ENCODE assay signal across 1 cellular context in genomic region chr10:86715156-86715795, GRCh38.
TF ChIP-seq lines count a peak whose summit lies in the region.

No MANE protein-coding gene starts in this region.

TF ChIP-seq in GM23338, 12 proteins besides CTCF, POLR2A, EP300 and RAD21:
- TF ChIP-seq ZNF462 (CRISPR knock-in tag; IDR thresholded peaks at IDR 0.05), result no peak
- no peak for TF ChIP-seq JUNB (IDR thresholded peaks at IDR 0.05; ENCODE audit: unreplicated experiment)
- TF ChIP-seq CREB1 (CRISPR knock-in tag; IDR thresholded peaks at IDR 0.05; ENCODE audit: low read depth), result no peak
- no peak for TF ChIP-seq REST (IDR thresholded peaks at IDR 0.05; ENCODE audit: unreplicated experiment)
- no peak for TF ChIP-seq EZH2 (IDR thresholded peaks at IDR 0.05; ENCODE audit: low read depth, unreplicated experiment)
- TF ChIP-seq ZNF331 (CRISPR knock-in tag; IDR thresholded peaks at IDR 0.05; ENCODE audit: low read depth), result no peak
- no peak for TF ChIP-seq POLR2AphosphoS5 (IDR thresholded peaks at IDR 0.05; ENCODE audit: low read depth)
- TF ChIP-seq ZNF114 (CRISPR knock-in tag; IDR thresholded peaks at IDR 0.05), result no peak
- no peak for TF ChIP-seq STAT1 (IDR thresholded peaks at IDR 0.05; ENCODE audit: unreplicated experiment)
TF ChIP-seq in GM23338: peak in this region for 0.
